In the genomic region with DNA sequence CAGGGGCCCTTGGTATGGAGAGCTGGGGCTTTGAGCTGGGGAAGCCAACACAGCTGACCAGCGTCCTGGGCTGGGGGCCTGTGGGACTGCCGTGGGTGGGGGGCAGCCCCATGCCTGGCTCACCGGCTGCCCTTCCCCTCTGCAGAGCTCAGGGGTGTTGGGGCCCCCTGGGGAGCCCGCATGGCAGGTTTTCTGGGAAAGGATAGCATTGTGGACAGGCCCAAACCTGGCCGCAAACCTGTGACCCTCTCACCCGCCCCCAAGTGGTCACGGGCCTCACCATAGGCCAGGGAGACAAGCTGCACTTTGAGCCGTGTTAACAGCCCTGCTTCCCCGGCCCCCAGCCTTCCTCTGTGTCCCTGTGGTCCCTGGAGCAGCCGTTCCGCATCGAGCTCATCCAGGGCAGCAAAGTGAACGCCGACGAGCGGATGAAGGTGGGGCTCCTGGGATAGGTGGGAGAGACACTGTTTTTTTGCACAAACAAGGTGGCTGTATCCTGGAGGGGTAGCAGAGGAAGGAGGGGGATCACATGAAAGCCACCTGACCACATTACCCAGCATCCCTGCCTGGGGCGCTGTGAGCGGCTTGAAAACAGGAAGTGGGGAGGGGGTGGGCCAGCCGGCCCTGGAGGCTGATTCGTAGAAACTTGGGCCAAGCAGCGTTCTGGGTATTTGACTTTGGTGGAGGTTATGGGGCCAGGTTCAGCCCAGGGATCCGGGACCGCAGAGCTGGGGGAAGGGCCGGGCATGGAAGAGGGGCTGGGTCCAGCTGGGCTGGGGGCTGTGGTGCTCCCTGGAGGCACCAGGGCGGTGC, we compare ENCODE assay signal across 8 cellular contexts.
DNase-seq lines count a peak whose midpoint lies in the region; ATAC-seq, FAIRE-seq and TF ChIP-seq lines count a peak whose summit lies in the region.

No MANE protein-coding gene starts in this region.

- H3K4me1 Mint-ChIP-seq in nephron (no peaks in the 10 kb centered on the region), HFFc6 (ENCODE audit: low read depth) (peaks cover 11% of the 10 kb centered on the region)
- H3K4me1 Mint-ChIP-seq in stimulated activated naive CD8-positive, alpha-beta T cell treated with anti-CD3 and anti-CD28 coated beads, Interleukin-15, amount 100 ng/mL, for 72 hours = peaks cover 96% of the 10 kb centered on the region

- H3K4me3 Mint-ChIP-seq in nephron = peak overlapping the region; percentile 13 to 66 (median 62)
- peak overlapping the region; percentile 76 to 84 for H3K4me3 Mint-ChIP-seq in stimulated activated naive CD8-positive, alpha-beta T cell treated with anti-CD3 and anti-CD28 coated beads, Interleukin-15, amount 100 ng/mL, for 72 hours
- H3K4me3 Mint-ChIP-seq in HFFc6 = no peak overlapping the region

- no peak for FAIRE-seq in urothelium cell line (lab: Jason Lieb, UNC)

- H3K36me3 Mint-ChIP-seq in nephron (ENCODE audit: low read depth) (no peaks in the 10 kb centered on the region), HFFc6 (ENCODE audit: low read depth) (no peaks in the 10 kb centered on the region)

- H3K9me3 Mint-ChIP-seq in nephron (no peaks in the 10 kb centered on the region), HFFc6 (no peaks in the 10 kb centered on the region)
- H3K9me3 Mint-ChIP-seq in stimulated activated naive CD8-positive, alpha-beta T cell treated with anti-CD3 and anti-CD28 coated beads, Interleukin-15, amount 100 ng/mL, for 72 hours = no peaks in the 10 kb centered on the region

- H3K27me3 Mint-ChIP-seq in nephron (ENCODE audit: low read depth) = no peaks in the 10 kb centered on the region
- no peaks in the 10 kb centered on the region for H3K27me3 Mint-ChIP-seq in stimulated activated naive CD8-positive, alpha-beta T cell treated with anti-CD3 and anti-CD28 coated beads, Interleukin-15, amount 100 ng/mL, for 72 hours
- no peaks in the 10 kb centered on the region for H3K27me3 Mint-ChIP-seq in HFFc6 (ENCODE audit: insufficient read depth)

- TF ChIP-seq CTCF in nephron (IDR thresholded peaks at IDR 0.05; ENCODE audit: unreplicated experiment in 3 of 3) (no peak), HFFc6 (IDR thresholded peaks at IDR 0.05) (no peak)

- peak; percentile 65 to 68 for DNase-seq in activated CD4-positive, alpha-beta T cell treated with anti-CD3 and anti-CD28 coated beads for 24 hours (ENCODE audit: low read depth in 2 of 2)
- peak; percentile 84 for DNase-seq in effector CD4-positive, alpha-beta T cell
- peak; percentile 86 to 92 for DNase-seq in stimulated activated naive CD8-positive, alpha-beta T cell treated with anti-CD3 and anti-CD28 coated beads, Interleukin-15, amount 100 ng/mL, for 72 hours
- no peak for DNase-seq in urothelium cell line (ENCODE audit: low spot score)
- no peak for DNase-seq in HFFc6

- peak overlapping the region; percentile 60 to 93 (median 71) for H3K27ac Mint-ChIP-seq in nephron
- H3K27ac Mint-ChIP-seq in stimulated activated naive CD8-positive, alpha-beta T cell treated with anti-CD3 and anti-CD28 coated beads, Interleukin-15, amount 100 ng/mL, for 72 hours = peak overlapping the region; percentile 94 to 96
- H3K27ac Mint-ChIP-seq in HFFc6 = no peak overlapping the region

- ATAC-seq in GM18517 (IDR thresholded peaks at IDR 0.05; ENCODE audit: unreplicated experiment) (peak; percentile 53), HG03354 (IDR thresholded peaks at IDR 0.05; ENCODE audit: poor library complexity, severe bottlenecking, unreplicated experiment) (peak; percentile 76)
- peak; percentile 84 for ATAC-seq in stimulated activated naive CD8-positive, alpha-beta T cell treated with anti-CD3 and anti-CD28 coated beads, Interleukin-15, amount 100 ng/mL, for 72 hours

Comparison
In these comparisons a context has a peak if more than half of its experiments do, and no peak if none do; other contexts are left out.
1. DNase-seq: peak in activated CD4-positive, alpha-beta T cell treated with anti-CD3 and anti-CD28 coated beads for 24 hours (2 of 2), effector CD4-positive, alpha-beta T cell (single experiment) and stimulated activated naive CD8-positive, alpha-beta T cell treated with anti-CD3 and anti-CD28 coated beads, Interleukin-15, amount 100 ng/mL, for 72 hours (2 of 2); none in urothelium cell line (single experiment) and HFFc6 (single experiment).
2. Peak in every context shown above with its lines, with median percentiles within 50 percentile points of each other: ATAC-seq.